ENCODE assay signal across 8 cellular contexts in the genomic region with DNA sequence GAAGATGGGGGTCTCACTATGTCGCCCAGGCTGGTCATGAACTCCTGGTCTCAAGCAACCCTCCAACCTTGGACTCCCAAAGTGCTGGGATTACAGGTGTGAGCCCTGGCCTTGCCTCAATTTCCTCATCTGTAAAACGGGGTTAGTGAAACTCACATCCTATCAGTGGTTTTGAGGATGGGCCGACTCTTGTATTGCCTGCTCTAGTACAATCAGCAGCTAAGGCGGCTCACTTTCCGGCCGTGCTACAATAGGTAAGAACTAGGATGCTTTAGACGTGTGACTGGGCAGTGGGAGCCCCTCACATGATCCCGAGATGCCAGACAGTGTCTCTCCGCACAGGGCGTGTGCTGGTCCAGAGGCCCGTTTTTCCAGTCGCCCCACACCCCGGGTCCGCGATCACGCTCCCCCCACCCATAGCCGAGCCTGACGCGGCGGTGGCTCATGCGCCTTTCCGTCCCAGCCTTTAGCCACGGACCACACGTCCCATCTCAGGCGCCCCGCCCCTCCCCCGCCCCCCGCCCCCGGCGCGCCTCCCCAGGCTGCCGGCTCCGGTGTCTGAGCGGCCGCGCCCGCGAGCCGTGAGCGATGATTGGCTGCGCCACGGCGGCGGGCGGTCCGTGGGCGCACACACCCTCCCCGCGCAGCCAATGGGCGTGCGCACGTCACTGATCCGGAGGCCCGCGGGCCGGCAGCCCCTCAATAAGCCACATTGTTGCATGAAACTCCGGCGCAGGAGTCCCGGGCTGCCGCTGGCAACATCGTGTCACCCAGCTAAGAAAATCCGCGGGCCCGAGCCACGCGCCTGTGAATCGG. TPM values are rescaled to one million over a fixed set of nuclear protein-coding genes. Genes with fewer than 3 reads are reported as not detected.
DNase-seq lines count a peak whose midpoint lies in the region; ATAC-seq, FAIRE-seq and TF ChIP-seq lines count a peak whose summit lies in the region.

Gene HK2, plus strand, starts transcription at position 710 of the 816 bp plus-strand sequence. CDS start 454 bp downstream, outside the sequence.

- H3K27ac Mint-ChIP-seq in CD14-positive monocyte (peak within 1 kb of the TSS; percentile 93 to 99 (median 98)), mesothelial cell of epicardium (peak within 1 kb of the TSS; percentile 92)

- H3K4me1 Mint-ChIP-seq in CD14-positive monocyte = peaks cover 48% of the 10 kb centered on the region
- H3K4me1 Mint-ChIP-seq in mesothelial cell of epicardium = peaks cover 16% of the 10 kb centered on the region

- H3K4me1 ChIP-seq in endocrine pancreas (ENCODE audit: control insufficient read depth, insufficient read depth, low read length) = no peaks in the 10 kb centered on the region

- H3K36me3 ChIP-seq in endocrine pancreas (ENCODE audit: control insufficient read depth, insufficient read depth, low read length) = no peaks in the 10 kb centered on the region

- peaks cover 11 to 15% of the 10 kb centered on the region in 2 donors for H3K36me3 Mint-ChIP-seq in CD14-positive monocyte
- H3K36me3 Mint-ChIP-seq in mesothelial cell of epicardium = no peaks in the 10 kb centered on the region

- DNase-seq in CD14-positive monocyte (ENCODE audit: low spot score) = peak; percentile 86
- DNase-seq in GM19239 (ENCODE audit: insufficient read length, low spot score) = peak; percentile 89
- peak; percentile 91 for DNase-seq in NOMO-1 treated with DMSO at 0.1 percent for 48 hours (lab: John Stamatoyannopoulos, UW; ENCODE audit: unreplicated experiment)
- DNase-seq in activated CD8-positive, alpha-beta memory T cell treated with anti-CD3 and anti-CD28 coated beads for 4 hours (ENCODE audit: low read depth in 2 of 2) = peak; percentile 50 to 67
- DNase-seq in mesothelial cell of epicardium (ENCODE audit: low spot score in 2 of 2, unreplicated experiment in 2 of 2) = peak; percentile 73 to 85
- DNase-seq in stimulated activated CD8-positive, alpha-beta memory T cell treated with anti-CD3 and anti-CD28 coated beads, Interleukin-2, amount 100 ng/mL, for 1 hour (ENCODE audit: low read depth in 2 of 2) = peak; percentile 41 to 63

- H3K4me3 Mint-ChIP-seq in CD14-positive monocyte (peak within 1 kb of the TSS; percentile 98 to 99), mesothelial cell of epicardium (peak within 1 kb of the TSS; percentile 89)

- H3K9ac ChIP-seq in endocrine pancreas (ENCODE audit: control insufficient read depth, insufficient read depth, low read length) = peak within 1 kb of the TSS; percentile 23

- TF ChIP-seq CTCF in CD14-positive monocyte (IDR thresholded peaks at IDR 0.05) = no peak
- no peak for TF ChIP-seq CTCF in mesothelial cell of epicardium (IDR thresholded peaks at IDR 0.05; ENCODE audit: unreplicated experiment)

- intact Hi-C loops in CD14-positive monocyte (cut with micrococcal nuclease) = loop anchor here (2.0 to 5.0 kb wide), 2 partner anchors 15 to 91 kb away; no protein-coding TSS in a partner anchor

- peaks cover 15% of the 10 kb centered on the region for H3K27me3 ChIP-seq in endocrine pancreas (ENCODE audit: control insufficient read depth, insufficient read depth, low read length)

- H3K27me3 Mint-ChIP-seq in CD14-positive monocyte (ENCODE audit: low read depth in 3 of 3) (peaks cover 0 to 3% (median 0%) of the 10 kb centered on the region in 3 donors), mesothelial cell of epicardium (ENCODE audit: low read depth) (peaks cover 31% of the 10 kb centered on the region)

- no peak for FAIRE-seq in GM19239 (lab: Jason Lieb, UNC)

- H3K9me3 ChIP-seq in endocrine pancreas (ENCODE audit: control insufficient read depth, low read length) = no peaks in the 10 kb centered on the region

- peak; percentile 76 for ATAC-seq in HG03439 (IDR thresholded peaks at IDR 0.05; ENCODE audit: unreplicated experiment)

- H3K4me3 ChIP-seq in endocrine pancreas (ENCODE audit: control insufficient read depth, insufficient read depth, low read length) = no peak within 1 kb of the TSS

- peaks cover 0 to 5% (median 0%) of the 10 kb centered on the region in 7 donors for H3K9me3 Mint-ChIP-seq in CD14-positive monocyte
- peaks cover 3% of the 10 kb centered on the region for H3K9me3 Mint-ChIP-seq in mesothelial cell of epicardium

RNA-seq across cellular contexts. Expression of gene HK2, which starts in this region (rescaled TPM):
- polyA plus RNA-seq in CD14-positive monocyte = 10 to 100 TPM; 20.3 to 29.8 TPM
- 16.6 to 17.7 TPM (median 16.9 TPM) in 3 replicates for total RNA-seq in mesothelial cell of epicardium
